ENCODE assay signal across 11 cellular contexts in genomic region chr17:16980813-16981731, GRCh38. TPM values are rescaled to one million over a fixed set of nuclear protein-coding genes. Genes with fewer than 3 reads are reported as not detected.
DNase-seq lines count a peak whose midpoint lies in the region; ATAC-seq and TF ChIP-seq lines count a peak whose summit lies in the region.
"Had no signal": no experiment of that assay in that cellular context is flagged by ENCODE, and none has a peak within 500 bp of the region (broad histone marks: within the 10 kb centered on the region; RNA-seq: fewer than 3 reads in every experiment).

No MANE protein-coding gene starts in this region.

- H3K4me3 ChIP-seq in endodermal cell (ENCODE audit: low read length) (no peak overlapping the region), WERI-Rb-1 (ENCODE audit: low read depth, low read length) (no peak overlapping the region)

- H3K27me3 ChIP-seq in endodermal cell (ENCODE audit: control insufficient read depth, insufficient read depth, low read length, poor library complexity, severe bottlenecking) (no peaks in the 10 kb centered on the region), WERI-Rb-1 (ENCODE audit: insufficient read depth, low read depth, severe bottlenecking) (no peaks in the 10 kb centered on the region)

- no peak overlapping the region for H3K9ac ChIP-seq in endodermal cell (ENCODE audit: extremely low read depth, low read length, poor library complexity, severe bottlenecking)
- H3K9ac ChIP-seq: parathyroid adenoma had no signal

- H3K27me3 Mint-ChIP-seq in endodermal cell (ENCODE audit: insufficient read depth) = peaks cover 3% of the 10 kb centered on the region
- H3K27me3 Mint-ChIP-seq in activated T-helper 17 cell treated with anti-CD3 and anti-CD28 coated beads, Interleukin-2, amount 50 U/mL, for 72 hours = no peaks in the 10 kb centered on the region
- peaks cover 2% of the 10 kb centered on the region for H3K27me3 Mint-ChIP-seq in activated CD4-positive, alpha-beta memory T cell treated with anti-CD3 and anti-CD28 coated beads, Interleukin-2, amount 10 ng/mL, durations not matched to agents 7 days and 5 days

- ATAC-seq in GM19395 (IDR thresholded peaks at IDR 0.05; ENCODE audit: unreplicated experiment) = peak; percentile 37
- peak; percentile 43 for ATAC-seq in HG03565 (IDR thresholded peaks at IDR 0.05; ENCODE audit: unreplicated experiment)
- ATAC-seq in activated T-helper 17 cell treated with anti-CD3 and anti-CD28 coated beads, Interleukin-2, amount 50 U/mL, for 72 hours (replicated peaks) = no peak

- POLR2A ChIA-PET in activated CD4-positive, alpha-beta memory T cell treated with anti-CD3 and anti-CD28 coated beads, Interleukin-2, amount 10 ng/mL, durations not matched to agents 7 days and 5 days (lab: Charles Lee) = no interaction called here

- 88% methylated on average over 13 to 26 of the region's 26 CpGs for WGBS in endodermal cell (ENCODE audit: insufficient coverage in 1 of 2, insufficient read length in 1 of 2), 2 experiments

- H3K9me3 Mint-ChIP-seq in endodermal cell = no peaks in the 10 kb centered on the region
- no peaks in the 10 kb centered on the region for H3K9me3 Mint-ChIP-seq in activated T-helper 17 cell treated with anti-CD3 and anti-CD28 coated beads, Interleukin-2, amount 50 U/mL, for 72 hours
- peaks cover 2% of the 10 kb centered on the region for H3K9me3 Mint-ChIP-seq in activated CD4-positive, alpha-beta memory T cell treated with anti-CD3 and anti-CD28 coated beads, Interleukin-2, amount 10 ng/mL, durations not matched to agents 7 days and 5 days

- peak; percentile 4 for DNase-seq in DMS 273 treated with DMSO at 0.1 percent for 48 hours (lab: John Stamatoyannopoulos, UW)
- peak; percentile 59 for DNase-seq in endodermal cell
- no peak for DNase-seq in activated CD4-positive, alpha-beta memory T cell treated with anti-CD3 and anti-CD28 coated beads, Interleukin-2, amount 10 ng/mL, durations not matched to agents 7 days and 5 days
- no peak for DNase-seq in NCI-H2227 (lab: John Stamatoyannopoulos, UW; ENCODE audit: unreplicated experiment)
- DNase-seq in WERI-Rb-1 = no peak

- H3K27ac ChIP-seq in endodermal cell (ENCODE audit: low read depth, low read length) (peak overlapping the region; percentile 42), WERI-Rb-1 (no peak overlapping the region)
- H3K27ac ChIP-seq: parathyroid adenoma had no signal

- no peak overlapping the region for H3K4me3 Mint-ChIP-seq in endodermal cell
- H3K4me3 Mint-ChIP-seq in activated T-helper 17 cell treated with anti-CD3 and anti-CD28 coated beads, Interleukin-2, amount 50 U/mL, for 72 hours = no peak overlapping the region
- no peak overlapping the region for H3K4me3 Mint-ChIP-seq in activated CD4-positive, alpha-beta memory T cell treated with anti-CD3 and anti-CD28 coated beads, Interleukin-2, amount 10 ng/mL, durations not matched to agents 7 days and 5 days

- H3K4me1 ChIP-seq in endodermal cell (ENCODE audit: control insufficient read depth, insufficient read depth, low read length) = no peaks in the 10 kb centered on the region
- H3K4me1 ChIP-seq: parathyroid adenoma had no signal

- H3K36me3 ChIP-seq in endodermal cell (ENCODE audit: control insufficient read depth, insufficient read depth, low read length) (no peaks in the 10 kb centered on the region), WERI-Rb-1 (no peaks in the 10 kb centered on the region)

- H3K9me3 ChIP-seq in endodermal cell (ENCODE audit: control insufficient read depth, low read length) (no peaks in the 10 kb centered on the region), WERI-Rb-1 (ENCODE audit: severe bottlenecking) (no peaks in the 10 kb centered on the region)

- TF ChIP-seq CTCF in endodermal cell (conservative IDR thresholded peaks at IDR 0.05) = no peak
- no peak for TF ChIP-seq CTCF in WERI-Rb-1 (IDR thresholded peaks at IDR 0.05; ENCODE audit: low read depth, low read length)

- peaks cover 3% of the 10 kb centered on the region for H3K4me1 Mint-ChIP-seq in endodermal cell
- peaks cover 2% of the 10 kb centered on the region for H3K4me1 Mint-ChIP-seq in activated T-helper 17 cell treated with anti-CD3 and anti-CD28 coated beads, Interleukin-2, amount 50 U/mL, for 72 hours
- H3K4me1 Mint-ChIP-seq in activated CD4-positive, alpha-beta memory T cell treated with anti-CD3 and anti-CD28 coated beads, Interleukin-2, amount 10 ng/mL, durations not matched to agents 7 days and 5 days = peaks cover 23% of the 10 kb centered on the region

- no peaks in the 10 kb centered on the region for H3K36me3 Mint-ChIP-seq in endodermal cell (ENCODE audit: low read depth)
- no peaks in the 10 kb centered on the region for H3K36me3 Mint-ChIP-seq in activated T-helper 17 cell treated with anti-CD3 and anti-CD28 coated beads, Interleukin-2, amount 50 U/mL, for 72 hours (ENCODE audit: low read depth)
- no peaks in the 10 kb centered on the region for H3K36me3 Mint-ChIP-seq in activated CD4-positive, alpha-beta memory T cell treated with anti-CD3 and anti-CD28 coated beads, Interleukin-2, amount 10 ng/mL, durations not matched to agents 7 days and 5 days (ENCODE audit: low read depth)

- CTCF ChIA-PET in activated CD4-positive, alpha-beta memory T cell treated with anti-CD3 and anti-CD28 coated beads, Interleukin-2, amount 10 ng/mL, durations not matched to agents 7 days and 5 days (lab: Charles Lee) = no interaction called here

- no peak overlapping the region for H3K27ac Mint-ChIP-seq in endodermal cell
- no peak overlapping the region for H3K27ac Mint-ChIP-seq in activated T-helper 17 cell treated with anti-CD3 and anti-CD28 coated beads, Interleukin-2, amount 50 U/mL, for 72 hours
- H3K27ac Mint-ChIP-seq in activated CD4-positive, alpha-beta memory T cell treated with anti-CD3 and anti-CD28 coated beads, Interleukin-2, amount 10 ng/mL, durations not matched to agents 7 days and 5 days = no peak overlapping the region

RNA-seq across cellular contexts. Expression of gene TNFRSF13B, which starts 9.2 kb away (rescaled TPM):
- 1 to 10 TPM in 1 of 2 donors, under 1 TPM in 1; 0.97 to 1.6 TPM for total RNA-seq in endodermal cell
- 0.21 TPM for polyA plus RNA-seq in endodermal cell (2013, experiment 1 of 2)
- polyA plus RNA-seq in endodermal cell (2013, experiment 2 of 2) = 0.33 TPM
- not detected for total RNA-seq in activated T-helper 17 cell treated with anti-CD3 and anti-CD28 coated beads, Interleukin-2, amount 50 U/mL, for 72 hours
- not detected for total RNA-seq in activated CD4-positive, alpha-beta memory T cell treated with anti-CD3 and anti-CD28 coated beads, Interleukin-2, amount 10 ng/mL, durations not matched to agents 7 days and 5 days
- total RNA-seq: G401; T-helper 1 cell treated with Interleukin-12 subunit alpha and Interleukin-12 subunit beta and Interleukin-4 antibody, amounts not matched to agents 30 ng/mL and 1 ng/mL, for 36 hours had no signal

Comparison
In these comparisons a context has a peak if more than half of its experiments do, and no peak if none do; other contexts are left out.
1. DNase-seq: peak in DMS 273 treated with DMSO at 0.1 percent for 48 hours (single experiment) and endodermal cell (single experiment); none in activated CD4-positive, alpha-beta memory T cell treated with anti-CD3 and anti-CD28 coated beads, Interleukin-2, amount 10 ng/mL, durations not matched to agents 7 days and 5 days (single experiment), NCI-H2227 (single experiment) and WERI-Rb-1 (single experiment).